11 cellular contexts compared by ENCODE assay signal in the genomic region with DNA sequence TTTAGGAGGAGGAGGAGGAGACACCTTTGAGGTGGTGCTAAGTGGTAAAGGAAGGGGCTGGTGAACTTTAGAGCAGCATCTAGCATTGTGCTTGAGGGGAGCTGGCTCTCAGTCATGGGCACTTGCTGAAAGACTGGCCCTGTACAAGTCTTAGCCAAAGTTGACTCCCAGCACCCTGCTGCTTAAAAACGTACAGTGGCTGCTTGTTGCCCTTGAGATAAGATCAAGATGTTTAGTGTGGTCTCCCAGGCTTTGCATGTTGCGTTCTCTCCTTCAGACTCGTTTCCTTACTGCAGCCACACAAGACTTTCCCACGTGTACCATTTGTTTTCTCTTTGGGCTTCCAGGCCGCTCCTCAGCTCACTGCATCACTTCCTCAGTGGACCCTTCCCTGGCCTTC. TPM values are rescaled to one million over a fixed set of nuclear protein-coding genes. Genes with fewer than 3 reads are reported as not detected.
DNase-seq lines count a peak whose midpoint lies in the region; ATAC-seq and TF ChIP-seq lines count a peak whose summit lies in the region.
"Had no signal": no experiment of that assay in that cellular context is flagged by ENCODE, and none has a peak within 500 bp of the region (broad histone marks: within the 10 kb centered on the region; RNA-seq: fewer than 3 reads in every experiment).

No MANE protein-coding gene starts in this region.

- intact Hi-C loops in Caco-2 (cut with micrococcal nuclease; ENCODE audit: unreplicated experiment) (no loop called here), OCI-LY7 (cut with micrococcal nuclease; ENCODE audit: unreplicated experiment) (no loop called here), left lung (cut with DNase I) (no loop called here)

- H3K4me1 Mint-ChIP-seq in Caco-2 (ENCODE audit: low read depth, unreplicated experiment) (no peaks in the 10 kb centered on the region), endodermal cell (peaks cover 12% of the 10 kb centered on the region)

- H2AFZ ChIP-seq in OCI-LY7 (ENCODE audit: low read length) (no peak overlapping the region), parathyroid adenoma (no peak overlapping the region)

- no peak overlapping the region for H3K27ac ChIP-seq in OCI-LY7 (ENCODE audit: low read depth, low read length, poor library complexity, severe bottlenecking)
- H3K27ac ChIP-seq in endodermal cell (ENCODE audit: low read depth, low read length): no peak overlapping the region
- no peak overlapping the region for H3K27ac ChIP-seq in parathyroid adenoma
- no peak overlapping the region for H3K27ac ChIP-seq in left lung
- H3K27ac ChIP-seq: tibial nerve had no signal

- BruUV-seq in Caco-2 (replicated peaks; lab: Mats Ljungman, UMichigan) (TSS peak; percentile 14), OCI-LY7 (replicated peaks; lab: Mats Ljungman, UMichigan) (TSS peak; percentile 47)

- H3K4me3 Mint-ChIP-seq in Caco-2 (ENCODE audit: unreplicated experiment): peak overlapping the region; percentile 64
- H3K4me3 Mint-ChIP-seq in endodermal cell: peak overlapping the region; percentile 44

- H3K4me2 ChIP-seq in OCI-LY7 (ENCODE audit: low read length) (peak overlapping the region; percentile 90), parathyroid adenoma (ENCODE audit: low read length) (peak overlapping the region; percentile 30)

- H3K9me2 ChIP-seq in OCI-LY7 (ENCODE audit: insufficient read depth, low read length): no peaks in the 10 kb centered on the region

- H3K9me3 ChIP-seq in Caco-2 (no peaks in the 10 kb centered on the region), OCI-LY7 (ENCODE audit: low read length) (no peaks in the 10 kb centered on the region), endodermal cell (ENCODE audit: control insufficient read depth, low read length) (no peaks in the 10 kb centered on the region), parathyroid adenoma (ENCODE audit: control insufficient read depth, low read length) (no peaks in the 10 kb centered on the region), left lung (no peaks in the 10 kb centered on the region)
- H3K9me3 ChIP-seq: tibial nerve had no signal

- no peak for ATAC-seq in left lung

- peaks cover 51% of the 10 kb centered on the region for H3K36me3 Mint-ChIP-seq in Caco-2 (ENCODE audit: insufficient read depth, unreplicated experiment)
- peaks cover 36% of the 10 kb centered on the region for H3K36me3 Mint-ChIP-seq in endodermal cell (ENCODE audit: low read depth)

- POLR2A ChIA-PET in Caco-2 (lab: Charles Lee): no interaction called here
- POLR2A ChIA-PET in OCI-LY7 (lab: Charles Lee): interaction anchor here (1.3 kb wide), 2 partner anchors 21 to 42 kb away, joined by 3 to 5 read pairs; no protein-coding TSS in a partner anchor

- H3K27ac Mint-ChIP-seq in Caco-2 (ENCODE audit: unreplicated experiment): peak overlapping the region; percentile 50
- H3K27ac Mint-ChIP-seq in endodermal cell: no peak overlapping the region

- 91 to 98% methylated on average over 4 to 5 of the region's 5 CpGs for WGBS in endodermal cell (ENCODE audit: insufficient coverage in 1 of 2, insufficient read length in 1 of 2), 2 experiments

- DNase-seq in Caco-2 (no peak), OCI-LY7 (ENCODE audit: low spot score) (no peak), endodermal cell (no peak), mesenteric fat pad (ENCODE audit: low spot score) (no peak), SK-N-DZ (ENCODE audit: low spot score) (no peak), NCI-H1048 (lab: John Stamatoyannopoulos, UW) (no peak), left lung (no peak)
- DNase-seq: effector CD4-positive, alpha-beta T cell; NCI-H1417 had no signal

- H3K9ac ChIP-seq in endodermal cell (ENCODE audit: extremely low read depth, low read length, poor library complexity, severe bottlenecking) (no peak overlapping the region), parathyroid adenoma (no peak overlapping the region)

- H3K79me2 ChIP-seq in OCI-LY7 (ENCODE audit: insufficient read depth, low read depth, low read length) (peaks cover 61% of the 10 kb centered on the region), parathyroid adenoma (peaks cover 24% of the 10 kb centered on the region)

- H3K4me3 ChIP-seq in Caco-2 (ENCODE audit: low read depth, low read length): no peak overlapping the region
- H3K4me3 ChIP-seq in OCI-LY7 (ENCODE audit: low read depth, low read length, poor library complexity, severe bottlenecking): peak overlapping the region; percentile 27
- peak overlapping the region; percentile 99 for H3K4me3 ChIP-seq in endodermal cell (ENCODE audit: low read length)
- no peak overlapping the region for H3K4me3 ChIP-seq in parathyroid adenoma (ENCODE audit: low read depth, low read length)
- peak overlapping the region in 1 of 2 donors; percentile 82 for H3K4me3 ChIP-seq in left lung

- CTCF ChIA-PET in Caco-2 (lab: Charles Lee) (no interaction called here), OCI-LY7 (lab: Charles Lee; ENCODE audit: unreplicated experiment) (no interaction called here)

- no peaks in the 10 kb centered on the region for H3K27me3 Mint-ChIP-seq in Caco-2 (ENCODE audit: insufficient read depth, unreplicated experiment)
- no peaks in the 10 kb centered on the region for H3K27me3 Mint-ChIP-seq in endodermal cell (ENCODE audit: insufficient read depth)

- H3K27me3 ChIP-seq in Caco-2 (replicated peaks; ENCODE audit: control insufficient read depth, insufficient read depth, low read length) (no peaks in the 10 kb centered on the region), endodermal cell (ENCODE audit: control insufficient read depth, insufficient read depth, low read length, poor library complexity, severe bottlenecking) (no peaks in the 10 kb centered on the region), parathyroid adenoma (ENCODE audit: control insufficient read depth, insufficient read depth, low read length) (no peaks in the 10 kb centered on the region), left lung (no peaks in the 10 kb centered on the region)
- H3K27me3 ChIP-seq: tibial nerve had no signal

- H3K36me3 ChIP-seq in Caco-2 (ENCODE audit: control insufficient read depth, insufficient read depth, low read length) (peaks cover 1% of the 10 kb centered on the region), OCI-LY7 (ENCODE audit: insufficient read depth, low read length) (peaks cover 49% of the 10 kb centered on the region), endodermal cell (ENCODE audit: control insufficient read depth, insufficient read depth, low read length) (peaks cover 32% of the 10 kb centered on the region), parathyroid adenoma (ENCODE audit: control insufficient read depth, insufficient read depth, low read length) (no peaks in the 10 kb centered on the region), left lung (peaks cover 0 to 48% of the 10 kb centered on the region in 2 donors)

- H4K20me1 ChIP-seq in OCI-LY7 (ENCODE audit: insufficient read depth, low read length): peaks cover 13% of the 10 kb centered on the region; the same call in 1 of the 2 replicates

- H3K9me3 Mint-ChIP-seq in Caco-2 (ENCODE audit: unreplicated experiment) (no peaks in the 10 kb centered on the region), endodermal cell (no peaks in the 10 kb centered on the region)

- no peak for TF ChIP-seq CTCF in Caco-2 (IDR thresholded peaks at IDR 0.05; ENCODE audit: insufficient read depth in 1 of 2, low read depth in 1 of 2, low read length in 1 of 2, severe bottlenecking in 1 of 2, unreplicated experiment in 1 of 2)
- TF ChIP-seq CTCF in OCI-LY7 (conservative IDR thresholded peaks at IDR 0.05; ENCODE audit: low read length): no peak
- no peak for TF ChIP-seq CTCF in endodermal cell (conservative IDR thresholded peaks at IDR 0.05)
- no peak for TF ChIP-seq CTCF in parathyroid adenoma (IDR thresholded peaks at IDR 0.05)
- TF ChIP-seq CTCF in left lung (IDR thresholded peaks at IDR 0.05): no peak

- H3K4me1 ChIP-seq in Caco-2: peaks cover 7% of the 10 kb centered on the region; the same call in 1 of the 2 replicates
- H3K4me1 ChIP-seq in OCI-LY7 (ENCODE audit: insufficient read depth, low read length, poor library complexity, severe bottlenecking): peaks cover 32% of the 10 kb centered on the region
- no peaks in the 10 kb centered on the region for H3K4me1 ChIP-seq in endodermal cell (ENCODE audit: control insufficient read depth, insufficient read depth, low read length)
- H3K4me1 ChIP-seq in parathyroid adenoma: peaks cover 4% of the 10 kb centered on the region
- peaks cover 12 to 53% of the 10 kb centered on the region in 2 donors for H3K4me1 ChIP-seq in left lung

RNA-seq across cellular contexts. Expression of a gene that starts 1.8 kb away (rescaled TPM):
- total RNA-seq in Caco-2 (2022): 60.5 and 68.0 TPM in 2 replicates
- total RNA-seq in OCI-LY7 (2014; rRNA removed; shearing (Covaris generic)): 20.7 and 27.0 TPM in 2 replicates
- total RNA-seq in OCI-LY7 (2022): 78.2 and 86.2 TPM in 2 replicates
- total RNA-seq in endodermal cell: 100 to 1,000 TPM in 1 of 2 donors, 10 to 100 TPM in 1; 94.5 to 107 TPM
- 73.8 TPM for polyA plus RNA-seq in endodermal cell (2013, experiment 1 of 2)
- polyA plus RNA-seq in endodermal cell (2013, experiment 2 of 2): 61.5 TPM
- total RNA-seq in mesenteric fat pad: 30.7 TPM
- polyA plus RNA-seq in SK-N-DZ (2014; cell fraction: cytosol; rRNA removed): 15.3 and 15.8 TPM in 2 replicates
- polyA plus RNA-seq in SK-N-DZ (2014; cell fraction: nucleus; rRNA removed): 16.8 and 26.4 TPM in 2 replicates
- 10 to 100 TPM; 41.1 to 45.3 TPM for total RNA-seq in left lung

RNA-seq across cellular contexts. Expression of a gene that starts 39.3 kb away (rescaled TPM):
- total RNA-seq in Caco-2 (2022) (62.7 and 65.4 TPM in 2 replicates), OCI-LY7 (2022) (101 and 104 TPM in 2 replicates), endodermal cell (10 to 100 TPM; 34.3 to 39.9 TPM), mesenteric fat pad (110 TPM), left lung (100 to 1,000 TPM in 1 of 2 donors, 10 to 100 TPM in 1; 84.0 to 128 TPM)
- 111 and 115 TPM in 2 replicates for total RNA-seq in OCI-LY7 (2014; rRNA removed; shearing (Covaris generic))
- 29.2 TPM for polyA plus RNA-seq in endodermal cell (2013, experiment 1 of 2)
- 27.9 TPM for polyA plus RNA-seq in endodermal cell (2013, experiment 2 of 2)
- 61.4 and 63.7 TPM in 2 replicates for polyA plus RNA-seq in SK-N-DZ (2014; cell fraction: cytosol; rRNA removed)
- 31.5 and 31.8 TPM in 2 replicates for polyA plus RNA-seq in SK-N-DZ (2014; cell fraction: nucleus; rRNA removed)

Comparison
In these comparisons a context has a peak if more than half of its experiments do, and no peak if none do; other contexts are left out.
1. H3K4me3 ChIP-seq: peak in OCI-LY7 (single experiment) and endodermal cell (single experiment); none in Caco-2 (single experiment) and parathyroid adenoma (single experiment).